In genomic region chr15:78421241-78421994, GRCh38 we compare ENCODE assay signal across 15 cellular contexts.
"Had no signal": no experiment of that assay in that cellular context is flagged by ENCODE, and none has a peak within 500 bp of the region (broad histone marks: within the 10 kb centered on the region; RNA-seq: fewer than 3 reads in every experiment).

No MANE protein-coding gene starts in this region.

- ATAC-seq: heart right ventricle; lower lobe of right lung; stimulated activated effector memory CD8-positive, alpha-beta T cell treated with anti-CD3 and anti-CD28 coated beads, Interleukin-12 subunit alpha, Interleukin-12 subunit beta, amount 100 ng/mL, for 72 hours had no signal

- FAIRE-seq: endometrium, frontal cortex, pancreas had no signal

- H3K4me3 ChIP-seq: adrenal gland, cardiac muscle cell, heart right ventricle, lower lobe of right lung, pancreas had no signal

- H3K27ac ChIP-seq: adrenal gland, cardiac muscle cell, heart right ventricle, lower lobe of right lung, pancreas had no signal

- H3K27me3 ChIP-seq: cardiac muscle cell, pancreas had no signal

- H3K9me3 ChIP-seq: adrenal gland, heart right ventricle, lower lobe of right lung, pancreas had no signal

- DNase-seq: activated CD4-positive, alpha-beta T cell treated with anti-CD3 and anti-CD28 coated beads for 1 hour; activated CD4-positive, alpha-beta T cell treated with anti-CD3 and anti-CD28 coated beads, Interleukin-2, amount 50 U/mL, for 4 hours; activated naive CD4-positive, alpha-beta T cell treated with anti-CD3 and anti-CD28 coated beads for 36 hours; activated T-cell treated with anti-CD3 and anti-CD28 coated beads, Interleukin-2, amount 50 U/mL, for 1 hour; adrenal gland; heart right ventricle; left colon; lower lobe of right lung; naive B cell; pancreas; T-helper 9 cell had no signal

- H3K4me1 ChIP-seq: adrenal gland, lower lobe of right lung, pancreas had no signal

- H3K36me3 ChIP-seq: adrenal gland, cardiac muscle cell, heart right ventricle, lower lobe of right lung, pancreas had no signal
